10 cellular contexts compared by ENCODE assay signal in genomic region chr16:84922351-84923135, GRCh38.
DNase-seq lines count a peak whose midpoint lies in the region; ATAC-seq and TF ChIP-seq lines count a peak whose summit lies in the region.
"Had no signal": no experiment of that assay in that cellular context is flagged by ENCODE, and none has a peak within 500 bp of the region (broad histone marks: within the 10 kb centered on the region; RNA-seq: fewer than 3 reads in every experiment).

No MANE protein-coding gene starts in this region.

- peak overlapping the region; percentile 47 to 65 for H3K27ac ChIP-seq in lung (ENCODE audit: low read depth in 1 of 2, low read length in 1 of 2)

- peak; percentile 73 for DNase-seq in NCI-H2171 treated with DMSO at 0.1 percent for 48 hours (lab: John Stamatoyannopoulos, UW)
- DNase-seq in dermis blood vessel endothelial cell = peak; percentile 65
- peak; percentile 49 for DNase-seq in lung (ENCODE audit: low spot score)
- DNase-seq in stimulated activated effector memory CD8-positive, alpha-beta T cell treated with anti-CD3 and anti-CD28 coated beads, Interleukin-12 subunit alpha, Interleukin-12 subunit beta, amount 100 ng/mL, for 72 hours (ENCODE audit: low spot score in 2 of 2) = no peak
- DNase-seq in activated CD4-positive, alpha-beta T cell treated with anti-CD3 and anti-CD28 coated beads, Interleukin-2, amount 50 U/mL, for 1 hour = no peak
- DNase-seq in Calu3 = no peak
- no peak for DNase-seq in activated CD8-positive, alpha-beta memory T cell treated with anti-CD3 and anti-CD28 coated beads, Interleukin-2, amount 50 U/mL, for 4 hours
- DNase-seq: Kasumi-1, mesendoderm had no signal

- H3K4me3 ChIP-seq in lung = no peak overlapping the region

- no peaks in the 10 kb centered on the region for H3K36me3 Mint-ChIP-seq in stimulated activated effector memory CD8-positive, alpha-beta T cell treated with anti-CD3 and anti-CD28 coated beads, Interleukin-12 subunit alpha, Interleukin-12 subunit beta, amount 100 ng/mL, for 72 hours
- H3K36me3 Mint-ChIP-seq in Calu3 (ENCODE audit: insufficient read depth, unreplicated experiment) = no peaks in the 10 kb centered on the region

- no peaks in the 10 kb centered on the region for H3K9me3 Mint-ChIP-seq in stimulated activated effector memory CD8-positive, alpha-beta T cell treated with anti-CD3 and anti-CD28 coated beads, Interleukin-12 subunit alpha, Interleukin-12 subunit beta, amount 100 ng/mL, for 72 hours
- H3K9me3 Mint-ChIP-seq in Calu3 (ENCODE audit: low read depth, unreplicated experiment) = no peaks in the 10 kb centered on the region

- intact Hi-C loops in Calu3 (cut with micrococcal nuclease; ENCODE audit: unreplicated experiment) = no loop called here

- H3K4me1 ChIP-seq in lung (ENCODE audit: control insufficient read depth in 2 of 2, insufficient read depth in 2 of 2, low read length in 2 of 2) = peaks cover 0 to 11% of the 10 kb centered on the region in 2 donors

- no peaks in the 10 kb centered on the region for H3K9me3 ChIP-seq in lung (ENCODE audit: control insufficient read depth in 2 of 2, insufficient read depth in 1 of 2, low read length in 1 of 2)

- H3K4me1 Mint-ChIP-seq in stimulated activated effector memory CD8-positive, alpha-beta T cell treated with anti-CD3 and anti-CD28 coated beads, Interleukin-12 subunit alpha, Interleukin-12 subunit beta, amount 100 ng/mL, for 72 hours = no peaks in the 10 kb centered on the region
- H3K4me1 Mint-ChIP-seq in Calu3 (ENCODE audit: low read depth, unreplicated experiment) = no peaks in the 10 kb centered on the region

- ATAC-seq in lung (ENCODE audit: insufficient read depth, low FRiP score) (no peak), HG02610 (IDR thresholded peaks at IDR 0.05; ENCODE audit: unreplicated experiment) (no peak)
- ATAC-seq in stimulated activated effector memory CD8-positive, alpha-beta T cell treated with anti-CD3 and anti-CD28 coated beads, Interleukin-12 subunit alpha, Interleukin-12 subunit beta, amount 100 ng/mL, for 72 hours = peak; percentile 22

- peaks cover 43% of the 10 kb centered on the region for H3K27me3 Mint-ChIP-seq in Calu3 (ENCODE audit: unreplicated experiment)

- H3K27ac Mint-ChIP-seq in stimulated activated effector memory CD8-positive, alpha-beta T cell treated with anti-CD3 and anti-CD28 coated beads, Interleukin-12 subunit alpha, Interleukin-12 subunit beta, amount 100 ng/mL, for 72 hours = no peak overlapping the region
- H3K27ac Mint-ChIP-seq in Calu3 (ENCODE audit: unreplicated experiment) = no peak overlapping the region

- CTCF ChIA-PET in Calu3 (lab: Charles Lee) = no interaction called here

- no peaks in the 10 kb centered on the region for H3K27me3 ChIP-seq in lung (ENCODE audit: control insufficient read depth, insufficient read depth)

- TF ChIP-seq CTCF in lung (IDR thresholded peaks at IDR 0.05; ENCODE audit: control extremely low read depth, extremely low read depth) (no peak), Calu3 (IDR thresholded peaks at IDR 0.05; ENCODE audit: unreplicated experiment) (no peak)

- BruUV-seq in Calu3 (replicated peaks; lab: Mats Ljungman, UMichigan) = no TSS peak

- H3K36me3 ChIP-seq in lung (ENCODE audit: control insufficient read depth in 2 of 2, insufficient read depth in 2 of 2, low read length in 2 of 2) = no peaks in the 10 kb centered on the region

- 44 to 66% methylated on average over 19 of the region's 19 CpGs for WGBS in lung, 2 donors

- no peak overlapping the region for H3K4me3 Mint-ChIP-seq in stimulated activated effector memory CD8-positive, alpha-beta T cell treated with anti-CD3 and anti-CD28 coated beads, Interleukin-12 subunit alpha, Interleukin-12 subunit beta, amount 100 ng/mL, for 72 hours
- H3K4me3 Mint-ChIP-seq in Calu3 (ENCODE audit: low read depth, unreplicated experiment) = no peak overlapping the region

Comparison
In these comparisons a context has a peak if more than half of its experiments do, and no peak if none do; other contexts are left out.
1. DNase-seq: peak in NCI-H2171 treated with DMSO at 0.1 percent for 48 hours (single experiment), dermis blood vessel endothelial cell (single experiment) and lung (single experiment); none in stimulated activated effector memory CD8-positive, alpha-beta T cell treated with anti-CD3 and anti-CD28 coated beads, Interleukin-12 subunit alpha, Interleukin-12 subunit beta, amount 100 ng/mL, for 72 hours (0 of 2), activated CD4-positive, alpha-beta T cell treated with anti-CD3 and anti-CD28 coated beads, Interleukin-2, amount 50 U/mL, for 1 hour (single experiment), Calu3 (single experiment) and activated CD8-positive, alpha-beta memory T cell treated with anti-CD3 and anti-CD28 coated beads, Interleukin-2, amount 50 U/mL, for 4 hours (single experiment).